9 cellular contexts compared by ENCODE assay signal in genomic region chr5:40033411-40033810, GRCh38.
DNase-seq lines count a peak whose midpoint lies in the region; ATAC-seq and TF ChIP-seq lines count a peak whose summit lies in the region.
"Had no signal": no experiment of that assay in that cellular context is flagged by ENCODE, and none has a peak within 500 bp of the region (broad histone marks: within the 10 kb centered on the region; RNA-seq: fewer than 3 reads in every experiment).

No MANE protein-coding gene starts in this region.

- DNase-seq in activated CD4-positive, alpha-beta T cell treated with anti-CD3 and anti-CD28 coated beads for 36 hours = peak; percentile 19
- no peak for DNase-seq in activated CD4-positive, alpha-beta T cell treated with anti-CD3 and anti-CD28 coated beads for 1 hour
- DNase-seq in SW480 (ENCODE audit: low spot score) (peak; percentile 43), GM19240 (ENCODE audit: insufficient read length, low spot score) (no peak), osteoblast (ENCODE audit: insufficient read length, low spot score, missing footprints) (no peak)
- no peak for DNase-seq in stimulated activated effector memory CD8-positive, alpha-beta T cell treated with anti-CD3 and anti-CD28 coated beads, Interleukin-12 subunit alpha, Interleukin-12 subunit beta, amount 100 ng/mL, for 72 hours (ENCODE audit: low spot score in 2 of 2)
- DNase-seq: NCI-H187 treated with DMSO at 0.1 percent for 48 hours had no signal

- H3K79me2 ChIP-seq in osteoblast (ENCODE audit: insufficient read depth, low read length) = no peaks in the 10 kb centered on the region

- peak; percentile 71 for ATAC-seq in activated CD4-positive, alpha-beta T cell treated with anti-CD3 and anti-CD28 coated beads for 36 hours
- ATAC-seq in HG02981 (IDR thresholded peaks at IDR 0.05; ENCODE audit: unreplicated experiment) (peak; percentile 99), GM21528 (IDR thresholded peaks at IDR 0.05; ENCODE audit: low FRiP score, unreplicated experiment) (no peak)
- ATAC-seq in stimulated activated effector memory CD8-positive, alpha-beta T cell treated with anti-CD3 and anti-CD28 coated beads, Interleukin-12 subunit alpha, Interleukin-12 subunit beta, amount 100 ng/mL, for 72 hours = peak; percentile 57

- H3K9me3 ChIP-seq in osteoblast (ENCODE audit: low read depth, low read length) = no peaks in the 10 kb centered on the region

- no peaks in the 10 kb centered on the region for H3K36me3 Mint-ChIP-seq in activated CD4-positive, alpha-beta T cell treated with anti-CD3 and anti-CD28 coated beads for 36 hours (ENCODE audit: low read depth)
- H3K36me3 Mint-ChIP-seq in stimulated activated effector memory CD8-positive, alpha-beta T cell treated with anti-CD3 and anti-CD28 coated beads, Interleukin-12 subunit alpha, Interleukin-12 subunit beta, amount 100 ng/mL, for 72 hours = no peaks in the 10 kb centered on the region

- H3K27ac ChIP-seq in osteoblast (ENCODE audit: low read depth, low read length) = no peak overlapping the region

- no peaks in the 10 kb centered on the region for H3K36me3 ChIP-seq in osteoblast (ENCODE audit: insufficient read depth, low read length)

- no peaks in the 10 kb centered on the region for H4K20me1 ChIP-seq in osteoblast (ENCODE audit: insufficient read depth, low read length)

- H3K27me3 ChIP-seq in osteoblast (ENCODE audit: insufficient read depth, low read length) = no peaks in the 10 kb centered on the region

- H3K4me1 Mint-ChIP-seq in activated CD4-positive, alpha-beta T cell treated with anti-CD3 and anti-CD28 coated beads for 36 hours = peaks cover 12% of the 10 kb centered on the region
- no peaks in the 10 kb centered on the region for H3K4me1 Mint-ChIP-seq in stimulated activated effector memory CD8-positive, alpha-beta T cell treated with anti-CD3 and anti-CD28 coated beads, Interleukin-12 subunit alpha, Interleukin-12 subunit beta, amount 100 ng/mL, for 72 hours

- no peaks in the 10 kb centered on the region for H3K4me1 ChIP-seq in osteoblast (ENCODE audit: insufficient read depth, low read length)

- TF ChIP-seq CTCF in osteoblast (IDR thresholded peaks at IDR 0.05; ENCODE audit: extremely low read depth, low read depth, low read length) = no peak

- no peaks in the 10 kb centered on the region for H3K9me3 Mint-ChIP-seq in activated CD4-positive, alpha-beta T cell treated with anti-CD3 and anti-CD28 coated beads for 36 hours (ENCODE audit: low read depth)
- H3K9me3 Mint-ChIP-seq in stimulated activated effector memory CD8-positive, alpha-beta T cell treated with anti-CD3 and anti-CD28 coated beads, Interleukin-12 subunit alpha, Interleukin-12 subunit beta, amount 100 ng/mL, for 72 hours = no peaks in the 10 kb centered on the region

- POLR2A ChIA-PET in activated CD4-positive, alpha-beta T cell treated with anti-CD3 and anti-CD28 coated beads for 36 hours (lab: Charles Lee) = no interaction called here

- no peak overlapping the region for H3K4me3 Mint-ChIP-seq in activated CD4-positive, alpha-beta T cell treated with anti-CD3 and anti-CD28 coated beads for 36 hours
- H3K4me3 Mint-ChIP-seq in stimulated activated effector memory CD8-positive, alpha-beta T cell treated with anti-CD3 and anti-CD28 coated beads, Interleukin-12 subunit alpha, Interleukin-12 subunit beta, amount 100 ng/mL, for 72 hours = no peak overlapping the region

- peaks cover 3% of the 10 kb centered on the region for H3K27me3 Mint-ChIP-seq in activated CD4-positive, alpha-beta T cell treated with anti-CD3 and anti-CD28 coated beads for 36 hours

- H2AFZ ChIP-seq in osteoblast (ENCODE audit: low read length) = no peak overlapping the region

- intact Hi-C loops in activated CD4-positive, alpha-beta T cell treated with anti-CD3 and anti-CD28 coated beads for 36 hours (cut with DNase I, micrococcal nuclease) = loop anchor here in 1 of 2 experiments (10.0 kb wide), 1 partner anchor 171 kb away; no protein-coding TSS in a partner anchor

- no peak overlapping the region for H3K27ac Mint-ChIP-seq in activated CD4-positive, alpha-beta T cell treated with anti-CD3 and anti-CD28 coated beads for 36 hours
- H3K27ac Mint-ChIP-seq in stimulated activated effector memory CD8-positive, alpha-beta T cell treated with anti-CD3 and anti-CD28 coated beads, Interleukin-12 subunit alpha, Interleukin-12 subunit beta, amount 100 ng/mL, for 72 hours = no peak overlapping the region

- H3K4me3 ChIP-seq in osteoblast (ENCODE audit: insufficient read depth, low read length) = no peak overlapping the region

- H3K4me2 ChIP-seq in osteoblast (ENCODE audit: insufficient read depth, low read length) = no peak overlapping the region

- CTCF ChIA-PET in activated CD4-positive, alpha-beta T cell treated with anti-CD3 and anti-CD28 coated beads for 36 hours (lab: Charles Lee) = no interaction called here

Comparison
In these comparisons a context has a peak if more than half of its experiments do, and no peak if none do; other contexts are left out.
1. DNase-seq: peak in activated CD4-positive, alpha-beta T cell treated with anti-CD3 and anti-CD28 coated beads for 36 hours (single experiment) and SW480 (single experiment); none in activated CD4-positive, alpha-beta T cell treated with anti-CD3 and anti-CD28 coated beads for 1 hour (single experiment), stimulated activated effector memory CD8-positive, alpha-beta T cell treated with anti-CD3 and anti-CD28 coated beads, Interleukin-12 subunit alpha, Interleukin-12 subunit beta, amount 100 ng/mL, for 72 hours (0 of 2), GM19240 (single experiment) and osteoblast (single experiment).